ENCODE assay signal across 24 cellular contexts in genomic region chr9:117097761-117098160, GRCh38.
"Had no signal": no experiment of that assay in that cellular context is flagged by ENCODE, and none has a peak within 500 bp of the region (broad histone marks: within the 10 kb centered on the region; RNA-seq: fewer than 3 reads in every experiment).

No MANE protein-coding gene starts in this region.

- FAIRE-seq: RCC 7860, TTC549 had no signal

- H3K27me3 ChIP-seq: ascending aorta, SJCRH30 had no signal

- H3K4me3 ChIP-seq: ascending aorta, PC-9, SJCRH30, SK-N-MC had no signal

- H3K27ac ChIP-seq: ascending aorta, PC-9, SJCRH30, SK-N-MC had no signal

- H2AFZ ChIP-seq: PC-9 had no signal

- H3K9me3 ChIP-seq: ascending aorta, SJCRH30 had no signal

- H3K36me3 ChIP-seq: ascending aorta, SJCRH30 had no signal

- DNase-seq: activated CD4-positive, alpha-beta T cell treated with anti-CD3 and anti-CD28 coated beads, Interleukin-2, amount 10 ng/mL, durations not matched to agents 24 days and 14 days; activated CD4-positive, alpha-beta T cell treated with anti-CD3 and anti-CD28 coated beads, Interleukin-2, amount 50 U/mL, for 4 hours; activated CD8-positive, alpha-beta T cell treated with anti-CD3 and anti-CD28 coated beads for 36 hours; activated gamma-delta T cell; activated naive CD4-positive, alpha-beta T cell treated with Interleukin-2 at 50 U/mL for 16 hours; activated naive CD8-positive, alpha-beta T cell treated with anti-CD3 and anti-CD28 coated beads, Interleukin-2, amount 10 ng/mL, durations not matched to agents 7 days and 5 days; activated T-cell treated with anti-CD3 and anti-CD28 coated beads, Interleukin-2, amount 50 U/mL, for 24 hours; amygdala; caudate nucleus; cerebellar nuclear complex; NCI-H1105; NCI-H1417 treated with DMSO at 0.1 percent for 48 hours; NCI-H187 treated with DMSO at 0.1 percent for 48 hours; NCI-H2081; NCI-H345; NCI-H524 treated with DMSO at 0.1 percent for 48 hours; NK-92 treated with Interleukin-12 subunit alpha and Interleukin-12 subunit beta, amount 100 ng/mL, for 24 hours; PC-9; SHP77; SJCRH30 had no signal

- ATAC-seq: activated CD8-positive, alpha-beta T cell treated with anti-CD3 and anti-CD28 coated beads for 36 hours had no signal

- H3K4me2 ChIP-seq: PC-9 had no signal
